In the genomic region with DNA sequence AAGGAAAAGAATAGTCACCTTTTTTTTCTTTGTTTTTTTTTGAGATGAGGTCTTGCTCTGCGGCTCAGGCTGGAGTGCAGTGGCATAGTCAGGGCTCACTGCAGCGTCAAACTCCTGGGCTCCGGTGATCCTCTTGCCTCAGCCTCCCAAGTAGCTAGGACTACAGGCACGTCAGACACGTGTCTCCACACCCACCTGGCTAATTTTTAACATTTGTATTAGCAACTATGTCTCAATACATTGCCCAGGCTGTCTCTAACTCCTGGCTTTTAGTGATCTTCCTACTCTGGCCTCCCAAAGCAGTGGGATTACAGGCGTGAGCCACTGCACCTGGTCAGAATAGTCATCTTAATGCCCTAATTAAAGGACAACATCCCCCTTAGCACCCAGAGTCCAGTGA, we compare ENCODE assay signal across 31 cellular contexts.
"Had no signal": no experiment of that assay in that cellular context is flagged by ENCODE, and none has a peak within 500 bp of the region (broad histone marks: within the 10 kb centered on the region; RNA-seq: fewer than 3 reads in every experiment).

No MANE protein-coding gene starts in this region.

- H3K9me3 ChIP-seq: ovary, psoas muscle, suprapubic skin, testis, upper lobe of right lung had no signal

- H3K4me1 ChIP-seq: parathyroid adenoma, psoas muscle, spleen, suprapubic skin, testis, tibial artery, upper lobe of right lung, uterus had no signal

- H3K4me2 ChIP-seq: smooth muscle cell had no signal

- H3K36me3 ChIP-seq: ovary, transverse colon, uterus had no signal

- H3K9ac ChIP-seq: parathyroid adenoma had no signal

- DNase-seq: naive B cell; nephron progenitor cell; occipital lobe; ovary; posterior cingulate gyrus; psoas muscle; retina; spleen; stimulated activated CD4-positive, alpha-beta T cell treated with anti-CD3 and anti-CD28 coated beads, Interleukin-12 subunit alpha, Interleukin-12 subunit beta, amount 100 ng/mL, for 4 hours; stimulated activated CD4-positive, alpha-beta T cell treated with anti-CD3 and anti-CD28 coated beads, Interleukin-1b, Interleukin-23, amount 100 ng/mL, for 48 hours; stimulated activated CD4-positive, alpha-beta T cell treated with anti-CD3 and anti-CD28 coated beads, Interleukin-4, amount 100 ng/mL, for 1 hour; stimulated activated CD4-positive, alpha-beta T cell treated with anti-CD3 and anti-CD28 coated beads, Interleukin-4, amount 100 ng/mL, for 4 hours; stimulated activated CD8-positive, alpha-beta memory T cell treated with anti-CD3 and anti-CD28 coated beads, Interleukin-4, amount 100 ng/mL, for 48 hours; stimulated activated naive CD4-positive, alpha-beta T cell; stimulated activated naive CD8-positive, alpha-beta T cell treated with anti-CD3 and anti-CD28 coated beads, Interleukin-15, amount 100 ng/mL, for 72 hours; stimulated activated naive CD8-positive, alpha-beta T cell treated with anti-CD3 and anti-CD28 coated beads, Interleukin-15, Interleukin-2, amounts not matched to agents 100 U/mL and 50 U/mL, for 24 hours; substantia nigra; testis; tibial artery; transverse colon; upper lobe of right lung; uterus had no signal

- H3K4me3 ChIP-seq: ovary, psoas muscle, skin epidermis, smooth muscle cell, spleen, suprapubic skin, testis, tibial artery, transverse colon, upper lobe of right lung, uterus had no signal

- H2AFZ ChIP-seq: parathyroid adenoma had no signal

- H3K27me3 ChIP-seq: ovary, spleen, suprapubic skin, testis, tibial artery, transverse colon, upper lobe of right lung, uterus had no signal

- ATAC-seq: naive thymus-derived CD8-positive, alpha-beta T cell; natural killer cell treated with Interleukin-12 subunit alpha and Interleukin-12 subunit beta and Interleukin-15 and Interleukin-18, amount 100 ng/mL, for 72 hours; psoas muscle; right cardiac atrium; sciatic nerve; stimulated activated memory B cell treated with anti-CD40 and anti-IgM and Interleukin-4, amounts not matched to agents 10 μg/mL and 1 μg/mL and 100 μg/mL, for 72 hours; stimulated activated naive CD8-positive, alpha-beta T cell treated with anti-CD3 and anti-CD28 coated beads, Interleukin-15, amount 100 ng/mL, for 72 hours; stimulated activated naive CD8-positive, alpha-beta T cell treated with anti-CD3 and anti-CD28 coated beads, Interleukin-15, Interleukin-2, amounts not matched to agents 100 U/mL and 50 U/mL, for 24 hours; upper lobe of right lung had no signal

- H3K79me2 ChIP-seq: parathyroid adenoma had no signal

- H3K27ac ChIP-seq: ovary, parathyroid adenoma, psoas muscle, skin epidermis, spleen, suprapubic skin, testis, tibial artery, transverse colon, upper lobe of right lung, uterus had no signal
